In genomic region chr18:3889803-3890202, GRCh38 we compare ENCODE assay signal across 18 cellular contexts.
DNase-seq lines count a peak whose midpoint lies in the region; ATAC-seq, FAIRE-seq and TF ChIP-seq lines count a peak whose summit lies in the region.
"Had no signal": no experiment of that assay in that cellular context is flagged by ENCODE, and none has a peak within 500 bp of the region (broad histone marks: within the 10 kb centered on the region; RNA-seq: fewer than 3 reads in every experiment).

No MANE protein-coding gene starts in this region.

- H3K4me3 ChIP-seq in kidney (ENCODE audit: low read length in 2 of 2) (no peak overlapping the region), Peyer's patch (no peak overlapping the region)
- H3K4me3 ChIP-seq: esophagus squamous epithelium, thoracic aorta had no signal

- H3K36me3 ChIP-seq in kidney (ENCODE audit: control insufficient read depth in 1 of 2, insufficient read depth in 2 of 2, low read length in 2 of 2) (no peaks in the 10 kb centered on the region), Peyer's patch (no peaks in the 10 kb centered on the region)
- H3K36me3 ChIP-seq: esophagus squamous epithelium, thoracic aorta had no signal

- TF ChIP-seq CTCF in kidney (IDR thresholded peaks at IDR 0.05; ENCODE audit: borderline replicate concordance, extremely low read depth, insufficient read depth), result no peak
- TF ChIP-seq CTCF in Peyer's patch (IDR thresholded peaks at IDR 0.05), result no peak

- H3K9me3 ChIP-seq in kidney (ENCODE audit: control insufficient read depth in 1 of 2, low read length in 2 of 2), result no peaks in the 10 kb centered on the region
- H3K9me3 ChIP-seq in Peyer's patch, result no peaks in the 10 kb centered on the region
- H3K9me3 ChIP-seq: esophagus squamous epithelium, thoracic aorta had no signal

- no peak for FAIRE-seq in kidney (lab: Jason Lieb, UNC)

- no peaks in the 10 kb centered on the region for H3K4me1 ChIP-seq in kidney (ENCODE audit: control insufficient read depth in 1 of 2, insufficient read depth in 1 of 2, low read depth in 1 of 2, low read length in 2 of 2)
- H3K4me1 ChIP-seq in Peyer's patch, result no peaks in the 10 kb centered on the region
- H3K4me1 ChIP-seq: esophagus squamous epithelium had no signal

- ATAC-seq in HG03469 (IDR thresholded peaks at IDR 0.05; ENCODE audit: unreplicated experiment), result no peak
- ATAC-seq in GM18907 (IDR thresholded peaks at IDR 0.05; ENCODE audit: unreplicated experiment), result no peak
- no peak for ATAC-seq in GM18505 (IDR thresholded peaks at IDR 0.05; ENCODE audit: unreplicated experiment)
- ATAC-seq: Right ventricle myocardium inferior, T-helper 17 cell had no signal

- TF ChIP-seq POLR2A in Peyer's patch (IDR thresholded peaks at IDR 0.05) (no peak), GM18505 (IDR thresholded peaks at IDR 0.05; ENCODE audit: borderline replicate concordance, extremely low read depth, insufficient read depth, insufficient read length) (no peak)

- no peak overlapping the region for H3K9ac ChIP-seq in kidney (ENCODE audit: low read length in 2 of 2)

- no peak overlapping the region for H3K27ac ChIP-seq in kidney (ENCODE audit: low read depth in 2 of 2, low read length in 2 of 2)
- H3K27ac ChIP-seq in Peyer's patch, result no peak overlapping the region
- H3K27ac ChIP-seq: esophagus squamous epithelium, thoracic aorta had no signal

- DNase-seq in AG08395 (ENCODE audit: low spot score) (peak; percentile 29), HS-27A (ENCODE audit: low read depth) (peak; percentile 71), astrocyte of the hippocampus (ENCODE audit: low read depth, low spot score) (peak; percentile 80), kidney (peak; percentile 45), Peyer's patch (no peak)
- DNase-seq: activated CD4-positive, alpha-beta T cell treated with anti-CD3 and anti-CD28 coated beads for 4 hours; activated naive CD8-positive, alpha-beta T cell treated with anti-CD3 and anti-CD28 coated beads, Interleukin-2, amount 10 ng/mL, durations not matched to agents 7 days and 5 days; AML-193; cortex of kidney; esophagus squamous epithelium; NCI-H187; NCI-H748 treated with DMSO at 0.1 percent for 48 hours; T-helper 17 cell had no signal

- intact Hi-C loops in kidney (cut with DNase I), result no loop called here

- no peaks in the 10 kb centered on the region for H3K27me3 ChIP-seq in Peyer's patch
- H3K27me3 ChIP-seq: esophagus squamous epithelium had no signal

Comparison
In these comparisons a context has a peak if more than half of its experiments do, and no peak if none do; other contexts are left out.
1. DNase-seq: peak in AG08395 (single experiment), HS-27A (single experiment), astrocyte of the hippocampus (single experiment) and kidney (single experiment); none in Peyer's patch (0 of 3).